ENCODE assay signal across 21 cellular contexts in genomic region chr10:68301301-68301700, GRCh38. TPM values are rescaled to one million over a fixed set of nuclear protein-coding genes. Genes with fewer than 3 reads are reported as not detected.
DNase-seq lines count a peak whose midpoint lies in the region; ATAC-seq, FAIRE-seq and TF ChIP-seq lines count a peak whose summit lies in the region.
"Had no signal": no experiment of that assay in that cellular context is flagged by ENCODE, and none has a peak within 500 bp of the region (broad histone marks: within the 10 kb centered on the region; RNA-seq: fewer than 3 reads in every experiment).

No MANE protein-coding gene starts in this region.

- H3K4me2 ChIP-seq in MM.1S (ENCODE audit: low read depth, low read length) (peak overlapping the region; percentile 9), GM12878 (ENCODE audit: control insufficient read depth, insufficient read depth) (peak overlapping the region; percentile 5; the same call in 1 of the 2 replicates)
- H3K4me2 ChIP-seq: GM23338 had no signal

- 31% methylated on average over 3 of the region's 3 CpGs for whole genome bisulfite sequencing in GM12878 (ENCODE audit: insufficient coverage, insufficient replicate concordance, low lambda C conversion rate, missing lambda C conversion rate)

- H3K9ac ChIP-seq in MM.1S (ENCODE audit: low read length) (no peak overlapping the region), GM12878 (ENCODE audit: control insufficient read depth, insufficient read depth, low read length) (no peak overlapping the region)

- POLR2A ChIA-PET in GM12878 (lab: Charles Lee): interaction anchor here (1.0 kb wide), 1 partner anchor 86 kb away, joined by 3 read pairs; no protein-coding TSS in a partner anchor

- TF ChIP-seq CTCF in MM.1S (IDR thresholded peaks at IDR 0.05; ENCODE audit: low read length): no peak
- no peak for TF ChIP-seq CTCF in GM12878 (IDR thresholded peaks at IDR 0.05 in 2 of 3, conservative IDR thresholded peaks at IDR 0.05 in 1 of 3; ENCODE audit: control insufficient read depth in 2 of 3, extremely low read depth in 1 of 3, insufficient read depth in 1 of 3, low read depth in 3 of 3, low read length in 3 of 3)
- no peak for TF ChIP-seq CTCF in neutrophil (IDR thresholded peaks at IDR 0.05)

- H3K4me3 ChIP-seq in MM.1S (ENCODE audit: low read length): no peak overlapping the region
- no peak overlapping the region for H3K4me3 ChIP-seq in GM12878
- H3K4me3 ChIP-seq in neutrophil (ENCODE audit: low read depth in 1 of 2, low read length in 1 of 2): peak overlapping the region in 1 of 2 experiments; percentile 43
- H3K4me3 ChIP-seq: GM23338, MG63, SJSA1 had no signal

- peaks cover 9% of the 10 kb centered on the region for H3F3A ChIP-seq in MM.1S (ENCODE audit: insufficient read depth, low read length)

- in situ Hi-C loops in GM12878 (cut with MboI): loop anchor here (5.0 kb wide), 1 partner anchor 449 kb away; no protein-coding TSS in a partner anchor

- no peaks in the 10 kb centered on the region for H3K36me3 ChIP-seq in MM.1S (replicated peaks; ENCODE audit: insufficient read depth, low read length)
- H3K36me3 ChIP-seq in GM12878 (ENCODE audit: control insufficient read depth in 2 of 2, insufficient read depth in 2 of 2, low read length in 1 of 2): no peaks in the 10 kb centered on the region
- H3K36me3 ChIP-seq in neutrophil: no peaks in the 10 kb centered on the region
- H3K36me3 ChIP-seq: MG63, SJSA1 had no signal

- peak; percentile 17; the same call in 2 of the 3 replicates for ATAC-seq in GM12878
- no peak for ATAC-seq in activated CD8-positive, alpha-beta memory T cell treated with anti-CD3 and anti-CD28 coated beads, Interleukin-2, amount 10 ng/mL, durations not matched to agents 7 days and 5 days
- ATAC-seq: GM23338 had no signal

- H3K27ac Mint-ChIP-seq in activated CD8-positive, alpha-beta memory T cell treated with anti-CD3 and anti-CD28 coated beads, Interleukin-2, amount 10 ng/mL, durations not matched to agents 7 days and 5 days: no peak overlapping the region
- H3K27ac Mint-ChIP-seq: CD4-positive, alpha-beta memory T cell; GM23338; HFFc6 had no signal

- no peak for FAIRE-seq in GM12878 (lab: Jason Lieb, UNC)

- H3K79me2 ChIP-seq in MM.1S (ENCODE audit: low read length) (no peaks in the 10 kb centered on the region), GM12878 (ENCODE audit: control insufficient read depth, insufficient read depth, low read length) (no peaks in the 10 kb centered on the region)

- H3K4me1 ChIP-seq in MM.1S (ENCODE audit: low read length): peaks cover 13% of the 10 kb centered on the region
- H3K4me1 ChIP-seq in GM12878 (ENCODE audit: control insufficient read depth, insufficient read depth, low read length): peaks cover 16% of the 10 kb centered on the region
- peaks cover 28 to 33% of the 10 kb centered on the region in 2 experiments for H3K4me1 ChIP-seq in neutrophil (ENCODE audit: control insufficient read depth in 1 of 2, insufficient read depth in 1 of 2, low read depth in 1 of 2, low read length in 1 of 2)
- H3K4me1 ChIP-seq: SJSA1 had no signal

- TF ChIP-seq EP300 in GM12878 (IDR thresholded peaks at IDR 0.05; ENCODE audit: borderline replicate concordance in 1 of 2, control insufficient read depth in 1 of 2, low read depth in 2 of 2, low read length in 2 of 2): no peak

- intact Hi-C loops in GM12878 (cut with micrococcal nuclease; ENCODE audit: unreplicated experiment): loop anchor here (5.0 kb wide), 1 partner anchor 229 kb away; no protein-coding TSS in a partner anchor

- BruUV-seq in GM12878 (replicated peaks; lab: Mats Ljungman, UMichigan): no TSS peak

- H2AFZ ChIP-seq in MM.1S (ENCODE audit: low read length) (no peak overlapping the region), GM12878 (ENCODE audit: control insufficient read depth, low read depth, low read length) (peak overlapping the region; percentile 33)
- H2AFZ ChIP-seq: GM23338 had no signal

- CTCF ChIA-PET in GM12878 (lab: Yijun Ruan, JAX): interaction anchor here (0.6 to 6.5 kb wide), 58 partner anchors 9 to 899 kb away, joined by 3 to 267 read pairs (median 4); partner anchors contain the start of genes HNRNPH3 and PBLD
- CTCF ChIA-PET in activated CD8-positive, alpha-beta memory T cell treated with anti-CD3 and anti-CD28 coated beads, Interleukin-2, amount 10 ng/mL, durations not matched to agents 7 days and 5 days (lab: Charles Lee): interaction anchor here (0.9 to 2.9 kb wide), 16 partner anchors 9 to 513 kb away, joined by 3 to 20 read pairs (median 5); no protein-coding TSS in a partner anchor

- no peaks in the 10 kb centered on the region for H3K36me3 Mint-ChIP-seq in activated CD8-positive, alpha-beta memory T cell treated with anti-CD3 and anti-CD28 coated beads, Interleukin-2, amount 10 ng/mL, durations not matched to agents 7 days and 5 days
- H3K36me3 Mint-ChIP-seq: CD4-positive, alpha-beta memory T cell had no signal

- H3K27me3 Mint-ChIP-seq in activated CD8-positive, alpha-beta memory T cell treated with anti-CD3 and anti-CD28 coated beads, Interleukin-2, amount 10 ng/mL, durations not matched to agents 7 days and 5 days: no peaks in the 10 kb centered on the region
- H3K27me3 Mint-ChIP-seq: CD4-positive, alpha-beta memory T cell had no signal

- H3K9me2 ChIP-seq in MM.1S (replicated peaks; ENCODE audit: insufficient read depth, low read length): no peaks in the 10 kb centered on the region

- H3K9me3 Mint-ChIP-seq in activated CD8-positive, alpha-beta memory T cell treated with anti-CD3 and anti-CD28 coated beads, Interleukin-2, amount 10 ng/mL, durations not matched to agents 7 days and 5 days (ENCODE audit: low read depth): no peaks in the 10 kb centered on the region
- H3K9me3 Mint-ChIP-seq: CD4-positive, alpha-beta memory T cell; GM23338; HFFc6 had no signal

- DNase-seq in CD1c-positive myeloid dendritic cell (ENCODE audit: extremely low spot score) (peak; percentile 9), MM.1S (peak; percentile 30), GM12878 (ENCODE audit: low read depth, low spot score) (no peak), T-helper 2 cell (no peak), NCI-H526 treated with DMSO at 0.1 percent for 48 hours (lab: John Stamatoyannopoulos, UW) (no peak)
- DNase-seq in activated CD8-positive, alpha-beta memory T cell treated with anti-CD3 and anti-CD28 coated beads, Interleukin-2, amount 10 ng/mL, durations not matched to agents 7 days and 5 days: no peak
- no peak for DNase-seq in activated CD4-positive, CD25-positive, alpha-beta regulatory T cell treated with anti-CD3 and anti-CD28 coated beads, Interleukin-2, amount 50 U/mL, for 72 hours
- DNase-seq: Calu3; CD4-positive, alpha-beta memory T cell; DND-41; GDM1; HFFc6; MG63; NCI-H1105; NCI-H1694; NCI-H226; NCI-H524 treated with DMSO at 0.1 percent for 48 hours; PC-3 had no signal

- SMC1A ChIA-PET in GM12878 (lab: Charles Lee; ENCODE audit: uncharacterized antibody, unreplicated experiment): interaction anchor here (0.8 to 6.1 kb wide), 33 partner anchors 9 to 604 kb away, joined by 3 to 159 read pairs (median 5); partner anchors contain the start of genes ATOH7, CTNNA3, HNRNPH3 and MYPN

- H3K27me3 ChIP-seq in MM.1S (replicated peaks; ENCODE audit: insufficient read depth, low read length) (no peaks in the 10 kb centered on the region), GM12878 (replicated peaks in 1 of 2; ENCODE audit: control insufficient read depth in 2 of 2, insufficient read depth in 2 of 2, low read length in 1 of 2) (no peaks in the 10 kb centered on the region), neutrophil (no peaks in the 10 kb centered on the region)
- H3K27me3 ChIP-seq: MG63, SJSA1 had no signal

- H4K20me1 ChIP-seq in MM.1S (ENCODE audit: insufficient read depth, low read length) (no peaks in the 10 kb centered on the region), GM12878 (ENCODE audit: control insufficient read depth, insufficient read depth) (no peaks in the 10 kb centered on the region)

- no peak for TF ChIP-seq RAD21 in GM12878 (IDR thresholded peaks at IDR 0.05; ENCODE audit: insufficient read depth, low read depth, low read length)

- peak overlapping the region; percentile 14; the same call in 1 of the 2 replicates for H3K27ac ChIP-seq in MM.1S (ENCODE audit: low read length)
- no peak overlapping the region; the same call in 1 of the 2 replicates for H3K27ac ChIP-seq in GM12878 (ENCODE audit: control insufficient read depth, insufficient read depth)
- H3K27ac ChIP-seq in neutrophil: peak overlapping the region; percentile 93
- H3K27ac ChIP-seq: SJSA1 had no signal

- no peak for TF ChIP-seq POLR2A in GM12878 (IDR thresholded peaks at IDR 0.05; ENCODE audit: low read depth, low read length)

- no peak overlapping the region for H3K4me3 Mint-ChIP-seq in activated CD8-positive, alpha-beta memory T cell treated with anti-CD3 and anti-CD28 coated beads, Interleukin-2, amount 10 ng/mL, durations not matched to agents 7 days and 5 days
- H3K4me3 Mint-ChIP-seq: CD4-positive, alpha-beta memory T cell; GM23338; HFFc6 had no signal

- RAD21 ChIA-PET in GM12878 (lab: Charles Lee; ENCODE audit: unreplicated experiment): interaction anchor here (0.8 to 7.0 kb wide), 21 partner anchors 13 to 513 kb away, joined by 3 to 160 read pairs (median 4); partner anchors contain the start of genes HNRNPH3 and PBLD

- H3K9me3 ChIP-seq in MM.1S (replicated peaks; ENCODE audit: insufficient read depth, low read length): no peaks in the 10 kb centered on the region
- no peaks in the 10 kb centered on the region for H3K9me3 ChIP-seq in GM12878 (replicated peaks; ENCODE audit: control insufficient read depth, insufficient read depth, low read length)
- no peaks in the 10 kb centered on the region for H3K9me3 ChIP-seq in neutrophil
- H3K9me3 ChIP-seq: MG63, SJSA1 had no signal

- H3K4me1 Mint-ChIP-seq in activated CD8-positive, alpha-beta memory T cell treated with anti-CD3 and anti-CD28 coated beads, Interleukin-2, amount 10 ng/mL, durations not matched to agents 7 days and 5 days: no peaks in the 10 kb centered on the region

RNA-seq across cellular contexts. Expression of gene HNRNPH3, which starts 30.6 kb away (rescaled TPM):
- 34.5 and 42.7 TPM in 2 replicates for total RNA-seq in GM12878 (2013; cell fraction: nucleolus; rRNA removed)
- total RNA-seq in GM12878 (2014; rRNA removed) (20.1 and 23.4 TPM in 2 replicates), GM12878 (2014; rRNA removed; fragmentation: Illumina TruSeq; extraction: Trizol) (21.1 and 24.0 TPM in 2 replicates), GM12878 (2021) (98.1 and 104 TPM in 2 replicates)
- 121 TPM for polyA plus RNA-seq in GM12878 (2011; ENCODE audit: low read depth)
- polyA plus RNA-seq in GM12878 (2011; rRNA removed) (139 and 198 TPM in 2 replicates), GM12878 (2014; fragmentation: Illumina TruSeq; extraction: Trizol) (292 and 414 TPM in 2 replicates), GM12878 (2014; fragmentation: Nextera tagmentation; extraction: Ambion mirVana) (10 to 100 TPM; 76.0 to 98.7 TPM), GM12878 (2014; rRNA removed) (142 and 181 TPM in 2 replicates), GM12878 (2016; fragmentation: Nextera tagmentation; extraction: Ambion mirVana) (100 to 1,000 TPM; 198 to 230 TPM)
- 37.0 and 48.8 TPM in 2 replicates for polyA plus RNA-seq in GM12878 (2011; cell fraction: cytosol; rRNA removed)
- 65.8 and 101 TPM in 2 replicates for polyA plus RNA-seq in GM12878 (2011; cell fraction: nucleus; rRNA removed)
- polyA plus RNA-seq in GM12878 (2012): 129 and 161 TPM in 2 replicates
- polyA minus RNA-seq in GM12878 (2011; rRNA and poly(A)+ RNA removed): 51.1 and 78.9 TPM in 2 replicates
- polyA minus RNA-seq in GM12878 (2011; cell fraction: cytosol; rRNA and poly(A)+ RNA removed): 16.0 and 28.8 TPM in 2 replicates
- 22.0 and 41.7 TPM in 2 replicates for polyA minus RNA-seq in GM12878 (2011; cell fraction: nucleus; rRNA and poly(A)+ RNA removed)
- 100 to 1,000 TPM; 124 to 129 TPM for total RNA-seq in activated CD8-positive, alpha-beta memory T cell treated with anti-CD3 and anti-CD28 coated beads, Interleukin-2, amount 10 ng/mL, durations not matched to agents 7 days and 5 days

RNA-seq across cellular contexts. Expression of gene PBLD, which starts 31.4 kb away (rescaled TPM):
- total RNA-seq in GM12878 (2013; cell fraction: nucleolus; rRNA removed): 3.4 and 4.6 TPM in 2 replicates
- total RNA-seq in GM12878 (2014; rRNA removed) (2.0 and 3.3 TPM in 2 replicates), GM12878 (2014; rRNA removed; fragmentation: Illumina TruSeq; extraction: Trizol) (2.5 and 2.8 TPM in 2 replicates), GM12878 (2021) (1.5 and 1.9 TPM in 2 replicates)
- 1.5 TPM for polyA plus RNA-seq in GM12878 (2011; ENCODE audit: low read depth)
- polyA plus RNA-seq in GM12878 (2011; rRNA removed) (0.68 and 0.78 TPM in 2 replicates), GM12878 (2014; fragmentation: Illumina TruSeq; extraction: Trizol) (2.8 and 3.4 TPM in 2 replicates), GM12878 (2014; fragmentation: Nextera tagmentation; extraction: Ambion mirVana) (1 to 10 TPM; 1.0 to 1.2 TPM), GM12878 (2014; rRNA removed) (1.4 and 1.6 TPM in 2 replicates), GM12878 (2016; fragmentation: Nextera tagmentation; extraction: Ambion mirVana) (1 to 10 TPM; 1.4 to 2.0 TPM)
- polyA plus RNA-seq in GM12878 (2011; cell fraction: cytosol; rRNA removed): 0.42 and 0.51 TPM in 2 replicates
- 0.52 and 0.64 TPM in 2 replicates for polyA plus RNA-seq in GM12878 (2011; cell fraction: nucleus; rRNA removed)
- polyA plus RNA-seq in GM12878 (2012): 1.2 and 1.4 TPM in 2 replicates
- 0.36 and 0.95 TPM in 2 replicates for polyA minus RNA-seq in GM12878 (2011; rRNA and poly(A)+ RNA removed)
- polyA minus RNA-seq in GM12878 (2011; cell fraction: cytosol; rRNA and poly(A)+ RNA removed): not detected in 2 replicates
- 0.24 and 1.1 TPM in 2 replicates for polyA minus RNA-seq in GM12878 (2011; cell fraction: nucleus; rRNA and poly(A)+ RNA removed)
- 1 to 10 TPM; 1.1 to 1.4 TPM for total RNA-seq in activated CD8-positive, alpha-beta memory T cell treated with anti-CD3 and anti-CD28 coated beads, Interleukin-2, amount 10 ng/mL, durations not matched to agents 7 days and 5 days

Comparison
In these comparisons a context has a peak if more than half of its experiments do, and no peak if none do; other contexts are left out.
1. DNase-seq: peak in CD1c-positive myeloid dendritic cell (single experiment) and MM.1S (single experiment); none in GM12878 (single experiment), T-helper 2 cell (0 of 5), activated CD8-positive, alpha-beta memory T cell treated with anti-CD3 and anti-CD28 coated beads, Interleukin-2, amount 10 ng/mL, durations not matched to agents 7 days and 5 days (single experiment), activated CD4-positive, CD25-positive, alpha-beta regulatory T cell treated with anti-CD3 and anti-CD28 coated beads, Interleukin-2, amount 50 U/mL, for 72 hours (single experiment) and NCI-H526 treated with DMSO at 0.1 percent for 48 hours (single experiment).